ENCODE assay signal across 12 cellular contexts in genomic region chr22:29265929-29266328, GRCh38. TPM values are rescaled to one million over a fixed set of nuclear protein-coding genes. Genes with fewer than 3 reads are reported as not detected.
A peak's percentile ranks its signal among the peaks of the same experiment; 100 is the strongest.
DNase-seq lines count a peak whose midpoint lies in the region; ATAC-seq and TF ChIP-seq lines count a peak whose summit lies in the region.
"Had no signal": no experiment of that assay in that cellular context is flagged by ENCODE, and none has a peak within 500 bp of the region (broad histone marks: within the 10 kb centered on the region; RNA-seq: fewer than 3 reads in every experiment).

No MANE protein-coding gene starts in this region.

- peaks cover 46% of the 10 kb centered on the region for H3K36me3 Mint-ChIP-seq in stimulated activated naive CD8-positive, alpha-beta T cell treated with anti-CD3 and anti-CD28 coated beads, Interleukin-15, Interleukin-2, amounts not matched to agents 100 ng/mL and 50 ng/mL, for 24 hours (ENCODE audit: low read depth)

- no peak overlapping the region for H3K4me3 ChIP-seq in WERI-Rb-1 (ENCODE audit: low read depth, low read length)
- H3K4me3 ChIP-seq in iPS-18a (ENCODE audit: low read length): peak overlapping the region; percentile 89

- peak overlapping the region; percentile 96 for H3K27ac Mint-ChIP-seq in stimulated activated naive CD8-positive, alpha-beta T cell treated with anti-CD3 and anti-CD28 coated beads, Interleukin-15, Interleukin-2, amounts not matched to agents 100 ng/mL and 50 ng/mL, for 24 hours
- H3K27ac Mint-ChIP-seq: CD8-positive, alpha-beta T cell had no signal

- no peaks in the 10 kb centered on the region for H3K9me3 ChIP-seq in WERI-Rb-1 (ENCODE audit: severe bottlenecking)
- H3K9me3 ChIP-seq in iPS-18a (ENCODE audit: control insufficient read depth, low read depth, low read length): no peaks in the 10 kb centered on the region

- H3K9me3 Mint-ChIP-seq in stimulated activated naive CD8-positive, alpha-beta T cell treated with anti-CD3 and anti-CD28 coated beads, Interleukin-15, Interleukin-2, amounts not matched to agents 100 ng/mL and 50 ng/mL, for 24 hours: no peaks in the 10 kb centered on the region
- H3K9me3 Mint-ChIP-seq: CD8-positive, alpha-beta T cell had no signal

- H3K36me3 ChIP-seq in WERI-Rb-1: peaks cover 68% of the 10 kb centered on the region
- peaks cover 31% of the 10 kb centered on the region for H3K36me3 ChIP-seq in iPS-18a (ENCODE audit: control insufficient read depth, low read depth, low read length)

- DNase-seq in stimulated activated naive CD8-positive, alpha-beta T cell treated with anti-CD3 and anti-CD28 coated beads, Interleukin-15, Interleukin-2, amounts not matched to agents 100 U/mL and 50 U/mL, for 24 hours: no peak
- DNase-seq in WERI-Rb-1: peak; percentile 66
- no peak for DNase-seq in C1 segment of cervical spinal cord (lab: John Stamatoyannopoulos, UW)
- no peak for DNase-seq in NCI-H1105 treated with DMSO at 0.1 percent for 48 hours (lab: John Stamatoyannopoulos, UW)
- DNase-seq in omental fat pad (ENCODE audit: low spot score): no peak
- no peak for DNase-seq in NCI-H345 treated with DMSO at 0.1 percent for 48 hours (lab: John Stamatoyannopoulos, UW; ENCODE audit: unreplicated experiment)
- DNase-seq: activated CD8-positive, alpha-beta memory T cell treated with anti-CD3 and anti-CD28 coated beads, Interleukin-2, amount 50 U/mL, for 48 hours; NCI-H146 had no signal

- TF ChIP-seq CTCF in WERI-Rb-1 (IDR thresholded peaks at IDR 0.05; ENCODE audit: low read depth, low read length): no peak
- TF ChIP-seq CTCF in omental fat pad (IDR thresholded peaks at IDR 0.05): no peak

- H3K4me3 Mint-ChIP-seq in stimulated activated naive CD8-positive, alpha-beta T cell treated with anti-CD3 and anti-CD28 coated beads, Interleukin-15, Interleukin-2, amounts not matched to agents 100 ng/mL and 50 ng/mL, for 24 hours: peak overlapping the region; percentile 97

- H3K9ac ChIP-seq in iPS-18a (ENCODE audit: low read length): no peak overlapping the region

- H3K27me3 ChIP-seq in WERI-Rb-1 (ENCODE audit: insufficient read depth, low read depth, severe bottlenecking): no peaks in the 10 kb centered on the region
- H3K27me3 ChIP-seq in iPS-18a (ENCODE audit: control insufficient read depth, insufficient read depth, low read length): no peaks in the 10 kb centered on the region

- peaks cover 31% of the 10 kb centered on the region for H3K4me1 Mint-ChIP-seq in stimulated activated naive CD8-positive, alpha-beta T cell treated with anti-CD3 and anti-CD28 coated beads, Interleukin-15, Interleukin-2, amounts not matched to agents 100 ng/mL and 50 ng/mL, for 24 hours (ENCODE audit: low read depth)

- no peak for ATAC-seq in stimulated activated naive CD8-positive, alpha-beta T cell treated with anti-CD3 and anti-CD28 coated beads, Interleukin-15, Interleukin-2, amounts not matched to agents 100 U/mL and 50 U/mL, for 24 hours
- ATAC-seq in omental fat pad (ENCODE audit: low FRiP score): no peak
- ATAC-seq: CD8-positive, alpha-beta T cell had no signal

- H3K4me1 ChIP-seq in iPS-18a (ENCODE audit: control insufficient read depth, low read depth, low read length): peaks cover 20% of the 10 kb centered on the region

- H3K27ac ChIP-seq in WERI-Rb-1 (peak overlapping the region; percentile 100), iPS-18a (ENCODE audit: low read length) (no peak overlapping the region)

- peaks cover 3% of the 10 kb centered on the region for H3K27me3 Mint-ChIP-seq in stimulated activated naive CD8-positive, alpha-beta T cell treated with anti-CD3 and anti-CD28 coated beads, Interleukin-15, Interleukin-2, amounts not matched to agents 100 ng/mL and 50 ng/mL, for 24 hours

RNA-seq across cellular contexts. Expression of gene RHBDD3, which starts 1.9 kb away (rescaled TPM):
- 10 to 100 TPM; 15.0 to 30.8 (median 25.4) TPM for total RNA-seq in omental fat pad

RNA-seq across cellular contexts. Expression of gene EWSR1, which starts 2.1 kb away (rescaled TPM):
- total RNA-seq in omental fat pad: 100 to 1,000 TPM; 190 to 274 (median 202) TPM

RNA-seq across cellular contexts. Expression of gene GAS2L1, which starts 40.5 kb away (rescaled TPM):
- total RNA-seq in omental fat pad: 10 to 100 TPM; 13.4 to 29.0 (median 22.7) TPM
- total RNA-seq: CD8-positive, alpha-beta T cell had no signal

RNA-seq across cellular contexts. Expression of gene RASL10A, which starts 49.6 kb away (rescaled TPM):
- 1 to 10 TPM in 2 of 4 donors, under 1 TPM in 1, not detected in 1; 0.56 to 2.6 (median 1.5) TPM for total RNA-seq in omental fat pad
- total RNA-seq: SK-MEL-5 had no signal
